ENCODE assay signal across 22 cellular contexts in the genomic region with DNA sequence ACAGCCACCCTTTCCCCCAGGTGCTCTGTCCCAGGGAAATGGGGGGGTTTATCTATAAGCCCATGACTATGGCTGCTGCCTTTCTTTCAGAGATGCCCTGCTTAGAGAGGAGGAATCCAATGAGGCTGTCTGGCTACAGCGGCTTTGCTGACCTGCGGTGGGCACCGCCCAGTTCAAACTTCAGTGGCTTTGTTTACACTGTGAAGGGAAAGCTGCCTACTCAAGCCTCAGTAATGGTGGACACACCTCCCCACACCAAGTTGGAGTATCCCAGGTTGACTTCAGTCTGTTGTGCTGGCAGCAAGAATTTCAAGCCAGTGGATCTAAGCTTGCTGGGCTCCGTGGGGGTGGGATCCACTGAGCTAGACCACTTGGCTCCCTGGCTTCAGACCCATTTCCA.
DNase-seq lines count a peak whose midpoint lies in the region; ATAC-seq, FAIRE-seq and TF ChIP-seq lines count a peak whose summit lies in the region.
"Had no signal": no experiment of that assay in that cellular context is flagged by ENCODE, and none has a peak within 500 bp of the region (broad histone marks: within the 10 kb centered on the region; RNA-seq: fewer than 3 reads in every experiment).

No MANE protein-coding gene starts in this region.

- peak in 1 of 2 experiments; percentile 6 for DNase-seq in A549 (ENCODE audit: low read depth in 1 of 2, low spot score in 1 of 2)
- DNase-seq in Calu3, result peak; percentile 15
- DNase-seq in HuH-7.5 (ENCODE audit: low spot score), result peak; percentile 1
- DNase-seq in kidney, result peak; percentile 25
- no peak for DNase-seq in NCI-H2227 treated with DMSO at 0.1 percent for 48 hours (lab: John Stamatoyannopoulos, UW)
- no peak for DNase-seq in GM12891 (ENCODE audit: insufficient read length, low spot score)
- DNase-seq: ACHN; BE2C; C1 segment of cervical spinal cord; CD4-positive, CD25-positive, alpha-beta regulatory T cell; CD8-positive, alpha-beta memory T cell; COR-L47; DMS79 treated with DMSO at 0.1 percent for 48 hours; GF-D8; HCEC 1CT had no signal

- FAIRE-seq in A549 (lab: Jason Lieb, UNC), result no peak
- FAIRE-seq in kidney (lab: Jason Lieb, UNC), result no peak
- no peak for FAIRE-seq in GM12891 (lab: Jason Lieb, UNC)
- FAIRE-seq: GM19239, H1, HTR-8/SVneo had no signal

- H3K27ac Mint-ChIP-seq in Calu3 (ENCODE audit: unreplicated experiment), result no peak overlapping the region
- H3K27ac Mint-ChIP-seq: CD4-positive, CD25-positive, alpha-beta regulatory T cell; CD8-positive, alpha-beta memory T cell had no signal

- H3K4me2 ChIP-seq in A549, result peak overlapping the region; percentile 26; the same call in 2 of the 3 replicates
- H3K4me2 ChIP-seq: KMS-11 had no signal

- no peak for TF ChIP-seq RAD21 in A549 (conservative IDR thresholded peaks at IDR 0.05 in 1 of 2, IDR thresholded peaks at IDR 0.05 in 1 of 2)

- H3K27ac ChIP-seq in A549, result no peak overlapping the region
- no peak overlapping the region for H3K27ac ChIP-seq in kidney (ENCODE audit: low read depth in 2 of 2, low read length in 2 of 2)
- H3K27ac ChIP-seq: HL-60, KMS-11 had no signal

- H3K9ac ChIP-seq in kidney (ENCODE audit: low read length in 2 of 2), result no peak overlapping the region
- H3K9ac ChIP-seq: KMS-11 had no signal

- H3K27me3 Mint-ChIP-seq in Calu3 (ENCODE audit: unreplicated experiment), result no peaks in the 10 kb centered on the region
- H3K27me3 Mint-ChIP-seq: CD4-positive, CD25-positive, alpha-beta regulatory T cell; CD8-positive, alpha-beta memory T cell had no signal

- intact Hi-C loops in Calu3 (cut with micrococcal nuclease; ENCODE audit: unreplicated experiment) (no loop called here), kidney (cut with DNase I) (no loop called here)

- POLR2A ChIA-PET in A549 (lab: Yijun Ruan, JAX), result no interaction called here

- no peaks in the 10 kb centered on the region for H3K4me1 Mint-ChIP-seq in Calu3 (ENCODE audit: low read depth, unreplicated experiment)
- H3K4me1 Mint-ChIP-seq: CD4-positive, CD25-positive, alpha-beta regulatory T cell; CD8-positive, alpha-beta memory T cell had no signal

- CTCF ChIA-PET in A549 (lab: Yijun Ruan, JAX), result no interaction called here
- CTCF ChIA-PET in Calu3 (lab: Charles Lee), result no interaction called here

- ATAC-seq in A549 (peak in 1 of 2 experiments; percentile 43; a peak in 1 of 6 replicates), HG03565 (IDR thresholded peaks at IDR 0.05; ENCODE audit: unreplicated experiment) (no peak)
- no peak for ATAC-seq in activated CD4-positive, CD25-positive, alpha-beta regulatory T cell treated with anti-CD3 and anti-CD28 coated beads, Interleukin-2, amount 50 U/mL, for 24 hours

- no peaks in the 10 kb centered on the region for H3K9me3 ChIP-seq in A549
- no peaks in the 10 kb centered on the region for H3K9me3 ChIP-seq in kidney (ENCODE audit: control insufficient read depth in 1 of 2, low read length in 2 of 2)
- H3K9me3 ChIP-seq: BE2C had no signal

- no peak overlapping the region for H3K4me3 Mint-ChIP-seq in Calu3 (ENCODE audit: low read depth, unreplicated experiment)
- H3K4me3 Mint-ChIP-seq: CD4-positive, CD25-positive, alpha-beta regulatory T cell; CD8-positive, alpha-beta memory T cell had no signal

- 21% methylated on average over 4 of the region's 4 CpGs for WGBS in A549 (ENCODE audit: missing lambda C conversion rate)

- BruUV-seq in Calu3 (replicated peaks; lab: Mats Ljungman, UMichigan), result no TSS peak

- no peak for TF ChIP-seq CTCF in A549 (IDR thresholded peaks at IDR 0.05)
- TF ChIP-seq CTCF in Calu3 (IDR thresholded peaks at IDR 0.05; ENCODE audit: unreplicated experiment), result no peak
- TF ChIP-seq CTCF in kidney (IDR thresholded peaks at IDR 0.05; ENCODE audit: borderline replicate concordance, extremely low read depth, insufficient read depth), result no peak

- H3K4me1 ChIP-seq in A549 (no peaks in the 10 kb centered on the region), kidney (ENCODE audit: control insufficient read depth in 1 of 2, insufficient read depth in 1 of 2, low read depth in 1 of 2, low read length in 2 of 2) (no peaks in the 10 kb centered on the region)
- H3K4me1 ChIP-seq: BE2C had no signal

- H3K36me3 Mint-ChIP-seq in Calu3 (ENCODE audit: insufficient read depth, unreplicated experiment), result no peaks in the 10 kb centered on the region
- H3K36me3 Mint-ChIP-seq: CD4-positive, CD25-positive, alpha-beta regulatory T cell; CD8-positive, alpha-beta memory T cell had no signal

- no peaks in the 10 kb centered on the region for H3K36me3 ChIP-seq in kidney (ENCODE audit: control insufficient read depth in 1 of 2, insufficient read depth in 2 of 2, low read length in 2 of 2)
- H3K36me3 ChIP-seq: BE2C had no signal

- no peak for TF ChIP-seq EP300 in A549 (IDR thresholded peaks at IDR 0.05)

- TF ChIP-seq POLR2A in A549 (IDR thresholded peaks at IDR 0.05; ENCODE audit: low read length), result no peak
- no peak for TF ChIP-seq POLR2A in GM12891 (IDR thresholded peaks at IDR 0.05; ENCODE audit: low read depth, low read length)

- H3K9me3 Mint-ChIP-seq in Calu3 (ENCODE audit: low read depth, unreplicated experiment), result no peaks in the 10 kb centered on the region

- H3K4me3 ChIP-seq in A549, result no peak overlapping the region
- H3K4me3 ChIP-seq in kidney (ENCODE audit: low read length in 2 of 2), result no peak overlapping the region

TF ChIP-seq in A549, 52 proteins besides CTCF, POLR2A, EP300 and RAD21 (continues in another document):
- TF ChIP-seq, protein P1, sequence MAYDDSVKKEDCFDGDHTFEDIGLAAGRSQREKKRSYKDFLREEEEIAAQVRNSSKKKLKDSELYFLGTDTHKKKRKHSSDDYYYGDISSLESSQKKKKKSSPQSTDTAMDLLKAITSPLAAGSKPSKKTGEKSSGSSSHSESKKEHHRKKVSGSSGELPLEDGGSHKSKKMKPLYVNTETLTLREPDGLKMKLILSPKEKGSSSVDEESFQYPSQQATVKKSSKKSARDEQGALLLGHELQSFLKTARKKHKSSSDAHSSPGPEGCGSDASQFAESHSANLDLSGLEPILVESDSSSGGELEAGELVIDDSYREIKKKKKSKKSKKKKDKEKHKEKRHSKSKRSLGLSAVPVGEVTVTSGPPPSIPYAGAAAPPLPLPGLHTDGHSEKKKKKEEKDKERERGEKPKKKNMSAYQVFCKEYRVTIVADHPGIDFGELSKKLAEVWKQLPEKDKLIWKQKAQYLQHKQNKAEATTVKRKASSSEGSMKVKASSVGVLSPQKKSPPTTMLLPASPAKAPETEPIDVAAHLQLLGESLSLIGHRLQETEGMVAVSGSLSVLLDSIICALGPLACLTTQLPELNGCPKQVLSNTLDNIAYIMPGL (CRISPR knock-in tag; IDR thresholded peaks at IDR 0.05; ENCODE audit: borderline replicate concordance), result no peak
- TF ChIP-seq, protein P2, sequence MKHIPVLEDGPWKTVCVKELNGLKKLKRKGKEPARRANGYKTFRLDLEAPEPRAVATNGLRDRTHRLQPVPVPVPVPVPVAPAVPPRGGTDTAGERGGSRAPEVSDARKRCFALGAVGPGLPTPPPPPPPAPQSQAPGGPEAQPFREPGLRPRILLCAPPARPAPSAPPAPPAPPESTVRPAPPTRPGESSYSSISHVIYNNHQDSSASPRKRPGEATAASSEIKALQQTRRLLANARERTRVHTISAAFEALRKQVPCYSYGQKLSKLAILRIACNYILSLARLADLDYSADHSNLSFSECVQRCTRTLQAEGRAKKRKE (CRISPR knock-in tag; IDR thresholded peaks at IDR 0.05; ENCODE audit: low read depth), result no peak
- TF ChIP-seq MAX (IDR thresholded peaks at IDR 0.05), result no peak
- no peak for TF ChIP-seq HOXB5 (CRISPR knock-in tag; IDR thresholded peaks at IDR 0.05)
- TF ChIP-seq KDM1A (IDR thresholded peaks at IDR 0.05; ENCODE audit: low read depth), result no peak
- TF ChIP-seq RARB (CRISPR knock-in tag; IDR thresholded peaks at IDR 0.05), result no peak
- TF ChIP-seq EHF (CRISPR knock-in tag; IDR thresholded peaks at IDR 0.05), result no peak
- no peak for TF ChIP-seq CBX8 (IDR thresholded peaks at IDR 0.05)
- no peak for TF ChIP-seq FOSB (CRISPR knock-in tag; IDR thresholded peaks at IDR 0.05)

TF ChIP-seq in GM12891, 5 proteins besides CTCF, POLR2A, EP300 and RAD21:
- TF ChIP-seq SPI1 (IDR thresholded peaks at IDR 0.05; ENCODE audit: low read depth, low read length), result no peak
- TF ChIP-seq PAX5 (IDR thresholded peaks at IDR 0.05; ENCODE audit: insufficient read depth, low read length, severe bottlenecking), result no peak
- no peak for TF ChIP-seq POU2F2 (IDR thresholded peaks at IDR 0.05; ENCODE audit: low read depth, low read length)
- no peak for TF ChIP-seq POLR2AphosphoS5 (IDR thresholded peaks at IDR 0.05; ENCODE audit: low read depth, low read length)
- no peak for TF ChIP-seq TAF1 (IDR thresholded peaks at IDR 0.05; ENCODE audit: low read depth, low read length)

Comparison
In these comparisons a context has a peak if more than half of its experiments do, and no peak if none do; other contexts are left out.
1. DNase-seq: peak in Calu3 (single experiment), HuH-7.5 (single experiment) and kidney (single experiment); none in NCI-H2227 treated with DMSO at 0.1 percent for 48 hours (single experiment) and GM12891 (single experiment).